ENCODE assay signal across 21 cellular contexts in the genomic region with DNA sequence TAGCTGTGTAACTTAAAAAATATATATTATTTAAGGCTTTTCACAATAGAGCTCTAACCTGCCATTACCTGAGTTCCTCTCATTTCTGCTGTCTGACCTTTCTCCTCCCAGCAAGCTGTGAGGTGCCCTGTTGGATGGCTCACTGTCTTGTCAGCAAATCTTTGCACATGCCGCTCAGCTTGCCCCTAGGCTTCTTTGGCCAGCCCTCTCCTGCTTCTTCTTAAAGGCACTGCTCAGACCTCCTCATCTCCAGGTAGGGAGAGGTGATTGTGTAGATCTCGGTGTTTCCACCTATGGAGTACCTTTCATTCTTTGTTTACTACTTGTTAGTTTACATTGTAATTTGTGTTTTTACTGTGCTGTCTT.
"Had no signal": no experiment of that assay in that cellular context is flagged by ENCODE, and none has a peak within 500 bp of the region (broad histone marks: within the 10 kb centered on the region; RNA-seq: fewer than 3 reads in every experiment).

No MANE protein-coding gene starts in this region.

- H3K4me3 Mint-ChIP-seq: naive B cell; stimulated activated memory B cell treated with anti-CD40 and anti-IgM and Interleukin-4, amounts not matched to agents 10 μg/mL and 1 μg/mL and 100 μg/mL, for 72 hours had no signal

- H3K9me3 ChIP-seq: adrenal gland had no signal

- H3K27me3 Mint-ChIP-seq: naive B cell; stimulated activated memory B cell treated with anti-CD40 and anti-IgM and Interleukin-4, amounts not matched to agents 10 μg/mL and 1 μg/mL and 100 μg/mL, for 72 hours had no signal

- H3K27me3 ChIP-seq: adrenal gland, breast epithelium, esophagus muscularis mucosa, gastroesophageal sphincter, heart left ventricle, neutrophil, sigmoid colon had no signal

- DNase-seq: activated CD4-positive, CD25-positive, alpha-beta regulatory T cell; activated gamma-delta T cell; activated T-cell treated with anti-CD3 and anti-CD28 coated beads for 4 hours; adrenal gland; heart left ventricle; kidney glomerular epithelial cell; left ventricle myocardium superior; mesenchymal stem cell; mucosa of descending colon; naive B cell; sigmoid colon; stimulated activated CD4-positive, alpha-beta T cell treated with anti-CD3 and anti-CD28 coated beads, Interleukin-4, amount 100 ng/mL, for 24 hours; T-helper 9 cell had no signal

- ATAC-seq: gastroesophageal sphincter; heart left ventricle; left ventricle myocardium superior; mucosa of descending colon; stimulated activated memory B cell treated with anti-CD40 and anti-IgM and Interleukin-4, amounts not matched to agents 10 μg/mL and 1 μg/mL and 100 μg/mL, for 72 hours had no signal

- H3K4me3 ChIP-seq: adrenal gland, breast epithelium, coronary artery, esophagus muscularis mucosa, gastroesophageal sphincter, heart left ventricle, mucosa of descending colon, sigmoid colon, thoracic aorta had no signal

- H3K36me3 ChIP-seq: adrenal gland, breast epithelium, neutrophil had no signal

- H3K4me1 Mint-ChIP-seq: stimulated activated memory B cell treated with anti-CD40 and anti-IgM and Interleukin-4, amounts not matched to agents 10 μg/mL and 1 μg/mL and 100 μg/mL, for 72 hours had no signal

- H3K27ac Mint-ChIP-seq: stimulated activated memory B cell treated with anti-CD40 and anti-IgM and Interleukin-4, amounts not matched to agents 10 μg/mL and 1 μg/mL and 100 μg/mL, for 72 hours had no signal

- H3K27ac ChIP-seq: adrenal gland, breast epithelium, coronary artery, esophagus muscularis mucosa, gastroesophageal sphincter, heart left ventricle, neutrophil, parathyroid adenoma, sigmoid colon, thoracic aorta had no signal

- H3K4me1 ChIP-seq: adrenal gland, breast epithelium, esophagus muscularis mucosa, gastroesophageal sphincter, sigmoid colon had no signal
